22 cellular contexts compared by ENCODE assay signal in genomic region chr12:107088912-107089311, GRCh38. TPM values are rescaled to one million over a fixed set of nuclear protein-coding genes. Genes with fewer than 3 reads are reported as not detected.
DNase-seq lines count a peak whose midpoint lies in the region; ATAC-seq, FAIRE-seq and TF ChIP-seq lines count a peak whose summit lies in the region.
"Had no signal": no experiment of that assay in that cellular context is flagged by ENCODE, and none has a peak within 500 bp of the region (broad histone marks: within the 10 kb centered on the region; RNA-seq: fewer than 3 reads in every experiment).

No MANE protein-coding gene starts in this region.

- TF ChIP-seq RAD21 in SK-N-SH (IDR thresholded peaks at IDR 0.05; ENCODE audit: low read length) (no peak), K562 (CRISPR knock-in tag; conservative IDR thresholded peaks at IDR 0.05 in 1 of 2, IDR thresholded peaks at IDR 0.05 in 1 of 2) (no peak)

- H3F3A ChIP-seq in SK-N-SH (replicated peaks; ENCODE audit: insufficient read depth) = peaks cover 10% of the 10 kb centered on the region

- peaks cover 2% of the 10 kb centered on the region for H3K9me3 Mint-ChIP-seq in endodermal cell
- H3K9me3 Mint-ChIP-seq: CD4-positive, alpha-beta T cell; CD8-positive, alpha-beta T cell had no signal

- BruUV-seq in K562 (replicated peaks; lab: Mats Ljungman, UMichigan) = no TSS peak

- ATAC-seq in SK-N-SH treated with all-trans-retinoic acid at 6 μM for 48 hours = no peak
- ATAC-seq in K562 = no peak
- ATAC-seq: A549; CD8-positive, alpha-beta T cell had no signal

- TF ChIP-seq EP300 in SK-N-SH (IDR thresholded peaks at IDR 0.05; ENCODE audit: borderline replicate concordance in 1 of 2, low read depth in 1 of 2, low read length in 1 of 2) (no peak), K562 (IDR thresholded peaks at IDR 0.05; ENCODE audit: low read length) (no peak)

- no peak overlapping the region for H3K4me3 Mint-ChIP-seq in endodermal cell
- H3K4me3 Mint-ChIP-seq: B cell; CD4-positive, alpha-beta T cell; CD8-positive, alpha-beta T cell had no signal

- CTCF ChIA-PET in SK-N-SH (lab: Yijun Ruan, JAX) (interaction anchor here (0.8 to 6.0 kb wide), 7 partner anchors 8 to 520 kb away, joined by 3 to 46 read pairs (median 7); no protein-coding TSS in a partner anchor), K562 (lab: Yijun Ruan, JAX; ENCODE audit: low intra/inter-chr PET ratio) (no interaction called here)

- H2AFZ ChIP-seq in SK-N-SH (ENCODE audit: low read depth) (no peak overlapping the region), K562 (ENCODE audit: low read depth, low read length) (no peak overlapping the region)

- H3K4me1 ChIP-seq in SK-N-SH (ENCODE audit: control insufficient read depth in 1 of 2, insufficient read depth in 2 of 2, low read depth in 1 of 2, low read length in 1 of 2) (peaks cover 0 to 10% of the 10 kb centered on the region in 2 experiments; a peak in 2 of 4 replicates), K562 (replicated peaks in 1 of 2; ENCODE audit: control insufficient read depth in 2 of 2, insufficient read depth in 2 of 2, low read length in 2 of 2) (peaks cover 6 to 11% of the 10 kb centered on the region in 2 experiments; a peak in 4 of 5 replicates), endodermal cell (ENCODE audit: control insufficient read depth, insufficient read depth, low read length) (no peaks in the 10 kb centered on the region)

- no peaks in the 10 kb centered on the region for H3K36me3 ChIP-seq in SK-N-SH (replicated peaks in 1 of 2; ENCODE audit: control insufficient read depth in 1 of 2, insufficient read depth in 2 of 2, low read length in 1 of 2)
- H3K36me3 ChIP-seq in K562 (ENCODE audit: control insufficient read depth, insufficient read depth, low read length) = no peaks in the 10 kb centered on the region
- H3K36me3 ChIP-seq in endodermal cell (ENCODE audit: control insufficient read depth, insufficient read depth, low read length) = peaks cover 5% of the 10 kb centered on the region
- H3K36me3 ChIP-seq in MG63 = no peaks in the 10 kb centered on the region

- H3K4me2 ChIP-seq in SK-N-SH = no peak overlapping the region
- H3K4me2 ChIP-seq in K562 (ENCODE audit: insufficient read depth, low read length) = no peak overlapping the region
- H3K4me2 ChIP-seq: A549; BLaER1 treated with 17β-estradiol and CSF1 and Interleukin-3, amounts not matched to agents 10 nM and 100 nM had no signal

- H3K79me2 ChIP-seq in SK-N-SH (ENCODE audit: insufficient read depth) (peaks cover 56% of the 10 kb centered on the region), K562 (ENCODE audit: control insufficient read depth, insufficient read depth, low read length) (peaks cover 48% of the 10 kb centered on the region)

- H3K4me1 Mint-ChIP-seq in endodermal cell = peaks cover 1% of the 10 kb centered on the region

- no peak for TF ChIP-seq CTCF in SK-N-SH (IDR thresholded peaks at IDR 0.05)
- TF ChIP-seq CTCF in K562 (IDR thresholded peaks at IDR 0.05 in 2 of 3, conservative IDR thresholded peaks at IDR 0.05 in 1 of 3; ENCODE audit: insufficient read depth in 2 of 3, low read depth in 1 of 3, low read length in 3 of 3) = no peak
- no peak for TF ChIP-seq CTCF in endodermal cell (conservative IDR thresholded peaks at IDR 0.05)

- no peaks in the 10 kb centered on the region for H3K27me3 Mint-ChIP-seq in endodermal cell (ENCODE audit: insufficient read depth)
- H3K27me3 Mint-ChIP-seq: B cell; CD4-positive, alpha-beta T cell had no signal

- no peak overlapping the region for H3K27ac Mint-ChIP-seq in endodermal cell
- H3K27ac Mint-ChIP-seq: B cell; CD4-positive, alpha-beta T cell; CD8-positive, alpha-beta T cell had no signal

- H3K9me1 ChIP-seq in K562 (ENCODE audit: control insufficient read depth, insufficient read depth, low read length) = no peaks in the 10 kb centered on the region

- in situ Hi-C loops in K562 (cut with MboI) = no loop called here

- POLR2A ChIA-PET in SK-N-SH (lab: Yijun Ruan, JAX) = no interaction called here
- POLR2A ChIA-PET in K562 (lab: Yijun Ruan, JAX) = interaction anchor here (0.8 to 1.1 kb wide), 2 partner anchors 9 to 122 kb away, joined by 3 read pairs; no protein-coding TSS in a partner anchor

- H3K9me2 ChIP-seq in SK-N-SH = no peaks in the 10 kb centered on the region

- H4K20me1 ChIP-seq in SK-N-SH (ENCODE audit: insufficient read depth) (peaks cover 15% of the 10 kb centered on the region; the same call in 1 of the 2 replicates), K562 (replicated peaks; ENCODE audit: control insufficient read depth, insufficient read depth, low read length) (peaks cover 9% of the 10 kb centered on the region)

- no peak overlapping the region for H3K9ac ChIP-seq in SK-N-SH
- no peak overlapping the region for H3K9ac ChIP-seq in K562 (ENCODE audit: insufficient read depth in 1 of 2, low read depth in 2 of 2, low read length in 2 of 2)
- H3K9ac ChIP-seq in endodermal cell (ENCODE audit: extremely low read depth, low read length, poor library complexity, severe bottlenecking) = no peak overlapping the region
- H3K9ac ChIP-seq: BLaER1 treated with 17β-estradiol and CSF1 and Interleukin-3, amounts not matched to agents 10 nM and 100 nM had no signal

- peaks cover 27% of the 10 kb centered on the region for H3K36me3 Mint-ChIP-seq in endodermal cell (ENCODE audit: low read depth)

- no peak for FAIRE-seq in K562 (lab: Jason Lieb, UNC)
- FAIRE-seq: A549, D721Med, G401.6, GM12891, GM19239 had no signal

- DNase-seq in SK-N-SH (no peak), K562 (ENCODE audit: extremely low read depth in 1 of 4, low spot score in 3 of 4) (no peak), endodermal cell (no peak), NCI-H510A (lab: John Stamatoyannopoulos, UW) (no peak), MG63 (no peak)
- DNase-seq: AML-193; Caco-2; Calu3; CD4-positive, alpha-beta T cell; CD8-positive, alpha-beta T cell; DMS79 treated with DMSO at 0.1 percent for 48 hours; GF-D8 had no signal

- H3K4me3 ChIP-seq in SK-N-SH (ENCODE audit: low read depth in 2 of 2, low read length in 1 of 2) (no peak overlapping the region), K562 (no peak overlapping the region), endodermal cell (ENCODE audit: low read length) (peak overlapping the region; percentile 41), MG63 (no peak overlapping the region)
- H3K4me3 ChIP-seq: A549; BLaER1 treated with 17β-estradiol and CSF1 and Interleukin-3, amounts not matched to agents 10 nM and 100 nM had no signal

- no peaks in the 10 kb centered on the region for H3K27me3 ChIP-seq in SK-N-SH (ENCODE audit: insufficient read depth)
- no peaks in the 10 kb centered on the region for H3K27me3 ChIP-seq in K562 (ENCODE audit: control insufficient read depth in 2 of 2, insufficient read depth in 2 of 2, low read length in 2 of 2)
- H3K27me3 ChIP-seq in endodermal cell (ENCODE audit: control insufficient read depth, insufficient read depth, low read length, poor library complexity, severe bottlenecking) = no peaks in the 10 kb centered on the region
- no peaks in the 10 kb centered on the region for H3K27me3 ChIP-seq in MG63
- H3K27me3 ChIP-seq: BLaER1 treated with 17β-estradiol and CSF1 and Interleukin-3, amounts not matched to agents 10 nM and 100 nM had no signal

- H3K27ac ChIP-seq in SK-N-SH (ENCODE audit: low read depth in 2 of 2, low read length in 1 of 2) = no peak overlapping the region
- H3K27ac ChIP-seq in K562 (ENCODE audit: extremely low read depth, low read depth, low read length) = no peak overlapping the region
- H3K27ac ChIP-seq in endodermal cell (ENCODE audit: low read depth, low read length) = no peak overlapping the region
- H3K27ac ChIP-seq: 22Rv1; A549; BLaER1 treated with 17β-estradiol and CSF1 and Interleukin-3, amounts not matched to agents 10 nM and 100 nM; C4-2B had no signal

- H3K9me3 ChIP-seq in SK-N-SH (no peaks in the 10 kb centered on the region), K562 (replicated peaks; ENCODE audit: control insufficient read depth, insufficient read depth, low read depth, low read length) (no peaks in the 10 kb centered on the region), endodermal cell (ENCODE audit: control insufficient read depth, low read length) (peaks cover 11% of the 10 kb centered on the region), MG63 (no peaks in the 10 kb centered on the region)
- H3K9me3 ChIP-seq: A549, Caco-2 had no signal

- no peak for TF ChIP-seq POLR2A in K562 (conservative IDR thresholded peaks at IDR 0.05)

- 96% methylated on average over 2 of the region's 2 CpGs for WGBS in SK-N-SH (ENCODE audit: low lambda C conversion rate)
- 87% methylated on average over 2 of the region's 2 CpGs for WGBS in K562 (ENCODE audit: insufficient coverage, low coverage, missing lambda C conversion rate)
- WGBS in endodermal cell (ENCODE audit: insufficient coverage in 1 of 2, insufficient read length in 1 of 2), 2 experiments = 100% methylated on average over 2 of the region's 2 CpGs; no CpG with 5 or more reads in 1 of the 2 experiments

- intact Hi-C loops in K562 (cut with micrococcal nuclease) = no loop called here

TF ChIP-seq in K562, 482 proteins besides CTCF, POLR2A, EP300 and RAD21 (continues in another document):
- peak; percentile 57; the same call in 1 of the 2 replicates for TF ChIP-seq ZNF24 (IDR thresholded peaks at IDR 0.05)

RNA-seq across cellular contexts. Expression of gene CRY1, which starts 4.4 kb away (rescaled TPM):
- 4.9 and 6.7 TPM in 2 replicates for polyA plus RNA-seq in SK-N-SH (2012; rRNA removed)
- 6.2 and 7.2 TPM in 2 replicates for polyA plus RNA-seq in SK-N-SH (2012; cell fraction: cytosol; rRNA removed)
- 6.9 and 9.4 TPM in 2 replicates for polyA plus RNA-seq in SK-N-SH (2012; cell fraction: nucleus; rRNA removed)
- 33.7 and 80.9 TPM in 2 replicates for total RNA-seq in K562 (2011; cell fraction: chromatin; rRNA removed; ENCODE audit: low replicate concordance)
- 18.8 and 19.5 TPM in 2 replicates for total RNA-seq in K562 (2011; cell fraction: nucleolus; rRNA removed)
- total RNA-seq in K562 (2011; cell fraction: nucleoplasm; rRNA removed) = 20.0 and 23.1 TPM in 2 replicates
- 21.8 and 26.0 TPM in 2 replicates for total RNA-seq in K562 (2014; rRNA removed)
- 26.0 and 29.7 TPM in 2 replicates for total RNA-seq in K562 (2014; rRNA removed; fragmentation: Illumina TruSeq; extraction: Trizol)
- 23.3 and 24.9 TPM in 2 replicates for total RNA-seq in K562 (2015; rRNA removed; fragmentation: Illumina TruSeq; extraction: Trizol)
- 32.6 and 34.0 TPM in 2 replicates for total RNA-seq in K562 (2021)
- polyA plus RNA-seq in K562 (2011; rRNA removed) = 33.3 and 38.2 TPM in 2 replicates
- 14.3 and 29.4 TPM in 2 replicates for polyA plus RNA-seq in K562 (2011; cell fraction: cytosol; rRNA removed)
- 54.9 and 80.7 TPM in 2 replicates for polyA plus RNA-seq in K562 (2011; cell fraction: nucleus; rRNA removed)
- 17.6 and 22.2 TPM in 2 replicates for polyA plus RNA-seq in K562 (2012)
- polyA plus RNA-seq in K562 (2014; fragmentation: Illumina TruSeq; extraction: Trizol) = 22.2 and 26.9 TPM in 2 replicates
- 1 to 10 TPM; 8.7 to 9.4 TPM for polyA plus RNA-seq in K562 (2014; fragmentation: Nextera tagmentation; extraction: Ambion mirVana)
- 25.2 and 25.8 TPM in 2 replicates for polyA plus RNA-seq in K562 (2014; rRNA removed)
- 24.4 and 30.6 TPM in 2 replicates for polyA minus RNA-seq in K562 (2011; rRNA and poly(A)+ RNA removed)
- polyA minus RNA-seq in K562 (2011; cell fraction: cytosol; rRNA and poly(A)+ RNA removed) = 12.1 and 12.2 TPM in 2 replicates
- polyA minus RNA-seq in K562 (2011; cell fraction: nucleus; rRNA and poly(A)+ RNA removed) = 28.9 and 43.4 TPM in 2 replicates
- 10 to 100 TPM; 29.9 to 33.4 TPM for total RNA-seq in endodermal cell
- polyA plus RNA-seq in endodermal cell (2013, experiment 1 of 2) = 26.3 TPM
- 27.7 TPM for polyA plus RNA-seq in endodermal cell (2013, experiment 2 of 2)
- total RNA-seq in MG63 (2014; rRNA removed; shearing (Covaris generic); ENCODE audit: low replicate concordance) = 12.9 and 15.3 TPM in 2 replicates
